ENCODE assay signal across 25 cellular contexts in the genomic region with DNA sequence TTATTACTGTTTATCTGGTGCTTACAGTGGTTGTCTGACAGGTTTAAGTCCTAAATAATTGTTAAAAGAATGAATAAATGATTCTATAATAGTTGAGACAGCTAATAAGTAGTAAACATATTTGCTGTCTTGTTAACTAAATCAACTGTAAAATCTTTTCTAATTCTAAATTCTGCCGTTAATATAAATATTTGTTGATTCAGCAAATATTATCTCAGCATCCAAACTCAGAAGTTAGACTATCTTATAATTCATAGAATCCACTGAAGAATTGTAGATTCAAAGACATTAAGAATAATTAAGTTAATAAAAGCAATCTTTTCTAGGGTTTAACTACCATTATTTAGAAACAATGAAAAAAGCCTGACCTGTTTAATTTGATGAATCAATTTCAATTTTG.
"Had no signal": no experiment of that assay in that cellular context is flagged by ENCODE, and none has a peak within 500 bp of the region (broad histone marks: within the 10 kb centered on the region; RNA-seq: fewer than 3 reads in every experiment).

No MANE protein-coding gene starts in this region.

- DNase-seq: colonic mucosa; cortex of kidney; effector CD8-positive, alpha-beta T cell; effector memory CD8-positive, alpha-beta T cell; endodermal cell; erythroblast; esophagus squamous epithelium; foreskin fibroblast; foreskin melanocyte; gastrocnemius medialis; glutamatergic neuron; head of caudate nucleus; heart right ventricle; hippocampal formation; left cardiac atrium; left ventricle myocardium superior; lower lobe of right lung; mesenchymal stem cell; mucosa of descending colon; naive B cell had no signal

- H3K9me3 ChIP-seq: colonic mucosa, esophagus squamous epithelium, gastrocnemius medialis, heart right ventricle, left lung, lower lobe of right lung, mucosa of descending colon had no signal

- H3K36me3 ChIP-seq: colonic mucosa, esophagus squamous epithelium, gastrocnemius medialis, heart right ventricle, left lung, lower lobe of right lung had no signal

- H3K4me1 ChIP-seq: colonic mucosa, esophagus squamous epithelium, gastrocnemius medialis, heart right ventricle, left lung, lower lobe of right lung had no signal

- H3K27ac ChIP-seq: colonic mucosa, epithelial cell of prostate, esophagus squamous epithelium, gastrocnemius medialis, heart right ventricle, left lung, lower lobe of right lung had no signal

- H3K4me3 ChIP-seq: colonic mucosa, esophagus squamous epithelium, gastrocnemius medialis, heart right ventricle, left lung, lower lobe of right lung, mucosa of descending colon had no signal

- FAIRE-seq: endometrium, keratinocyte had no signal

- ATAC-seq: effector memory CD8-positive, alpha-beta T cell; esophagus mucosa; gastrocnemius medialis; heart right ventricle; left cardiac atrium; left lung; left ventricle myocardium superior; lower lobe of right lung; mucosa of descending colon had no signal

- H3K27me3 ChIP-seq: colonic mucosa, esophagus squamous epithelium, gastrocnemius medialis, heart right ventricle, left lung had no signal
